Comparison of ENCODE assay signal across 8 cellular contexts in genomic region chr2:15560988-15561573, GRCh38. TPM values are rescaled to one million over a fixed set of nuclear protein-coding genes. Genes with fewer than 3 reads are reported as not detected.
DNase-seq lines count a peak whose midpoint lies in the region; ATAC-seq and TF ChIP-seq lines count a peak whose summit lies in the region.

Gene NBAS, minus strand, starts transcription at chr2:15561334. Its CDS starts 30 bp downstream, at chr2:15561304.

- TF ChIP-seq POLR2A in Peyer's patch (IDR thresholded peaks at IDR 0.05) (peak in 1 of 2 donors; percentile 21), esophagus muscularis mucosa (IDR thresholded peaks at IDR 0.05; ENCODE audit: low read depth) (no peak)

- DNase-seq in DMS53 (lab: John Stamatoyannopoulos, UW): peak; percentile 91
- DNase-seq in Jurkat, Clone E6-1 (ENCODE audit: low read depth, low spot score): peak; percentile 78
- peak; percentile 81 to 94 (median 85) for DNase-seq in Peyer's patch
- peak; percentile 86 for DNase-seq in activated T-cell treated with anti-CD3 and anti-CD28 coated beads, Interleukin-2, amount 50 U/mL, for 48 hours
- peak; percentile 95 for DNase-seq in esophagus muscularis mucosa (ENCODE audit: extremely low spot score)
- peak; percentile 58 for DNase-seq in stimulated activated CD8-positive, alpha-beta memory T cell treated with anti-CD3 and anti-CD28 coated beads, Interleukin-7, amount 100 ng/mL, for 24 hours (ENCODE audit: low read depth)

- peak within 1 kb of the TSS; percentile 66 for H3K4me3 ChIP-seq in Jurkat, Clone E6-1 (ENCODE audit: low read length)
- peak within 1 kb of the TSS; percentile 67 to 90 (median 74) for H3K4me3 ChIP-seq in Peyer's patch
- peak within 1 kb of the TSS; percentile 87 to 93 (median 90) for H3K4me3 ChIP-seq in esophagus muscularis mucosa
- peak within 1 kb of the TSS; percentile 88 to 95 for H3K4me3 ChIP-seq in muscle layer of colon (ENCODE audit: low read depth in 1 of 2, low read length in 2 of 2)

- TF ChIP-seq CTCF in Peyer's patch (IDR thresholded peaks at IDR 0.05) (no peak), esophagus muscularis mucosa (IDR thresholded peaks at IDR 0.05) (no peak)

- under 1% methylated on average over 23 of the region's 30 CpGs for WGBS in esophagus muscularis mucosa

- H3K36me3 ChIP-seq in Peyer's patch: no peaks in the 10 kb centered on the region
- peaks cover 0 to 4% (median 0%) of the 10 kb centered on the region in 4 donors for H3K36me3 ChIP-seq in esophagus muscularis mucosa
- no peaks in the 10 kb centered on the region for H3K36me3 ChIP-seq in muscle layer of colon (ENCODE audit: insufficient read depth, low read length)

- peak within 1 kb of the TSS; percentile 74 for H3K9ac ChIP-seq in muscle layer of colon (ENCODE audit: low read length)

- H3K27me3 ChIP-seq in Peyer's patch (no peaks in the 10 kb centered on the region), esophagus muscularis mucosa (no peaks in the 10 kb centered on the region), muscle layer of colon (ENCODE audit: control insufficient read depth in 1 of 2, insufficient read depth in 2 of 2, low read length in 2 of 2) (no peaks in the 10 kb centered on the region)

- peak; percentile 88 for ATAC-seq in GM21619 (IDR thresholded peaks at IDR 0.05; ENCODE audit: unreplicated experiment)

- H3K9me3 ChIP-seq in Peyer's patch: no peaks in the 10 kb centered on the region
- no peaks in the 10 kb centered on the region for H3K9me3 ChIP-seq in esophagus muscularis mucosa
- no peaks in the 10 kb centered on the region for H3K9me3 ChIP-seq in muscle layer of colon (ENCODE audit: low read length)

- intact Hi-C loops in esophagus muscularis mucosa (cut with DNase I): no loop called here

- H3K27ac ChIP-seq in Peyer's patch: peak within 1 kb of the TSS; percentile 55 to 79 (median 66)
- H3K27ac ChIP-seq in esophagus muscularis mucosa (replicated peaks in 1 of 4): peak within 1 kb of the TSS; percentile 78 to 85 (median 84)
- H3K27ac ChIP-seq in muscle layer of colon (ENCODE audit: low read depth, low read length): peak within 1 kb of the TSS; percentile 83

- H3K4me1 ChIP-seq in Peyer's patch (peaks cover 0 to 28% (median 2%) of the 10 kb centered on the region in 4 donors), esophagus muscularis mucosa (peaks cover 17 to 40% (median 30%) of the 10 kb centered on the region in 4 donors), muscle layer of colon (ENCODE audit: insufficient read depth, low read length) (peaks cover 14% of the 10 kb centered on the region)

- TF ChIP-seq EP300 in esophagus muscularis mucosa (IDR thresholded peaks at IDR 0.05): no peak

RNA-seq across cellular contexts. Expression of gene NBAS, which starts in this region (rescaled TPM):
- 33.3 TPM for polyA plus RNA-seq in Jurkat, Clone E6-1 (2012; ENCODE audit: insufficient read depth, insufficient read length)
- total RNA-seq in Peyer's patch (10 to 100 TPM; 43.2 to 70.2 (median 55.3) TPM), esophagus muscularis mucosa (10 to 100 TPM; 39.2 to 43.6 (median 42.0) TPM)

Comparison
In these comparisons a context has a peak if more than half of its experiments do, and no peak if none do; other contexts are left out.
1. Peak in every context shown above with its lines: DNase-seq, ATAC-seq, H3K4me3 ChIP-seq and H3K27ac ChIP-seq.